Comparison of ENCODE assay signal across 8 cellular contexts in the genomic region with DNA sequence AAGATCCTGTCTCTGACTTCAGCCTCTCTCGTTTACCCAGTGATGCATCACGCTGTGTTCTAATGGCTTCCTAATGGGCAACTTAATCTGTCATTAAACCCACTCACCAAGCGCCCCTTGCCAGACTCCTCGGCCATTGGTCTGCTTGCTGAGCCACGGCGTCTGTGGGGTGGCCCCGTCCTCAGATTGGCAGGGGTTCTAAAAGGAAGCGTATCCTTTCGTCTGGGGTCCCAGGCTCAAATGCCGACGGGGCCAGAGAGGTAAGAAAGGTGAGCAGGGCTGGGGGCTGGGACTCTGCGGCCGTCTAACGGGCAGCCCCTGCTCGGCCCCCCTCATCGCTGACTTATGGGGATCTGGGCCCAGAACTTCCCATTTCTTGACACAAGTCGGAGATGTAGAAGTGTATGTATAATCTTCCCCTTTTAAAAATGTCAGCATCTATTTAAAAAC.
DNase-seq lines count a peak whose midpoint lies in the region; ATAC-seq and TF ChIP-seq lines count a peak whose summit lies in the region.

No MANE protein-coding gene starts in this region.

- intact Hi-C loops in right cardiac atrium (cut with DNase I) (no loop called here), MCF 10A (cut with micrococcal nuclease) (no loop called here)

- no peaks in the 10 kb centered on the region for H3K9me3 ChIP-seq in right cardiac atrium (ENCODE audit: control insufficient read depth, low read length)

- CTCF ChIA-PET in MCF 10A (lab: Yijun Ruan, JAX), result no interaction called here

- H3K4me3 ChIP-seq in right cardiac atrium (ENCODE audit: low read length), result peak overlapping the region; percentile 47

- H3K27me3 ChIP-seq in right cardiac atrium (ENCODE audit: control insufficient read depth, insufficient read depth), result no peaks in the 10 kb centered on the region

- H3K27ac Mint-ChIP-seq in stimulated activated effector memory CD8-positive, alpha-beta T cell treated with anti-CD3 and anti-CD28 coated beads, Interleukin-12 subunit alpha, Interleukin-12 subunit beta, amount 100 ng/mL, for 72 hours, result peak overlapping the region; percentile 64
- H3K27ac Mint-ChIP-seq in MCF 10A (ENCODE audit: low read depth, unreplicated experiment), result no peak overlapping the region

- 40% methylated on average over 17 of the region's 17 CpGs for WGBS in right cardiac atrium

- H3K36me3 Mint-ChIP-seq in stimulated activated effector memory CD8-positive, alpha-beta T cell treated with anti-CD3 and anti-CD28 coated beads, Interleukin-12 subunit alpha, Interleukin-12 subunit beta, amount 100 ng/mL, for 72 hours, result no peaks in the 10 kb centered on the region
- H3K36me3 Mint-ChIP-seq in MCF 10A (ENCODE audit: insufficient read depth, unreplicated experiment), result no peaks in the 10 kb centered on the region

- DNase-seq in NCI-H510A treated with DMSO at 0.1 percent for 48 hours (lab: John Stamatoyannopoulos, UW) (peak; percentile 14), NCI-H510A (lab: John Stamatoyannopoulos, UW) (no peak), OCI-M1 (lab: John Stamatoyannopoulos, UW) (peak; percentile 19), right cardiac atrium (peak in 1 of 3 donors; percentile 60), NCI-H1436 (lab: John Stamatoyannopoulos, UW) (no peak), MCF 10A (ENCODE audit: unreplicated experiment) (no peak)
- no peak for DNase-seq in stimulated activated effector memory CD8-positive, alpha-beta T cell treated with anti-CD3 and anti-CD28 coated beads, Interleukin-12 subunit alpha, Interleukin-12 subunit beta, amount 100 ng/mL, for 72 hours (ENCODE audit: low spot score in 2 of 2)

- peak in 1 of 2 donors; percentile 28 for ATAC-seq in right cardiac atrium
- ATAC-seq in stimulated activated effector memory CD8-positive, alpha-beta T cell treated with anti-CD3 and anti-CD28 coated beads, Interleukin-12 subunit alpha, Interleukin-12 subunit beta, amount 100 ng/mL, for 72 hours, result no peak
- no peak for ATAC-seq in GM18519 (IDR thresholded peaks at IDR 0.05; ENCODE audit: low FRiP score, unreplicated experiment)

- H3K4me1 ChIP-seq in right cardiac atrium (ENCODE audit: control insufficient read depth, insufficient read depth, low read length), result peaks cover 2% of the 10 kb centered on the region

- no peak for TF ChIP-seq CTCF in MCF 10A (IDR thresholded peaks at IDR 0.05; ENCODE audit: unreplicated experiment)

- H3K27ac ChIP-seq in right cardiac atrium (ENCODE audit: low read length), result no peak overlapping the region

- BruUV-seq in MCF 10A (replicated peaks; lab: Mats Ljungman, UMichigan), result no TSS peak

- POLR2A ChIA-PET in MCF 10A (lab: Yijun Ruan, JAX), result no interaction called here

- peaks cover 61% of the 10 kb centered on the region for H3K27me3 Mint-ChIP-seq in MCF 10A (ENCODE audit: insufficient read depth, unreplicated experiment)

- no peaks in the 10 kb centered on the region for H3K9me3 Mint-ChIP-seq in stimulated activated effector memory CD8-positive, alpha-beta T cell treated with anti-CD3 and anti-CD28 coated beads, Interleukin-12 subunit alpha, Interleukin-12 subunit beta, amount 100 ng/mL, for 72 hours
- H3K9me3 Mint-ChIP-seq in MCF 10A (ENCODE audit: unreplicated experiment), result no peaks in the 10 kb centered on the region

- peak overlapping the region; percentile 68 for H3K4me3 Mint-ChIP-seq in stimulated activated effector memory CD8-positive, alpha-beta T cell treated with anti-CD3 and anti-CD28 coated beads, Interleukin-12 subunit alpha, Interleukin-12 subunit beta, amount 100 ng/mL, for 72 hours
- no peak overlapping the region for H3K4me3 Mint-ChIP-seq in MCF 10A (ENCODE audit: unreplicated experiment)

- peaks cover 12% of the 10 kb centered on the region for H3K4me1 Mint-ChIP-seq in stimulated activated effector memory CD8-positive, alpha-beta T cell treated with anti-CD3 and anti-CD28 coated beads, Interleukin-12 subunit alpha, Interleukin-12 subunit beta, amount 100 ng/mL, for 72 hours
- H3K4me1 Mint-ChIP-seq in MCF 10A (ENCODE audit: insufficient read depth, unreplicated experiment), result no peaks in the 10 kb centered on the region

Comparison
In these comparisons a context has a peak if more than half of its experiments do, and no peak if none do; other contexts are left out.
1. DNase-seq: peak in NCI-H510A treated with DMSO at 0.1 percent for 48 hours (single experiment) and OCI-M1 (single experiment); none in NCI-H510A (single experiment), stimulated activated effector memory CD8-positive, alpha-beta T cell treated with anti-CD3 and anti-CD28 coated beads, Interleukin-12 subunit alpha, Interleukin-12 subunit beta, amount 100 ng/mL, for 72 hours (0 of 2), NCI-H1436 (single experiment) and MCF 10A (single experiment).